ENCODE assay signal across 8 cellular contexts in genomic region chr17:41666708-41667279, GRCh38. TPM values are rescaled to one million over a fixed set of nuclear protein-coding genes. Genes with fewer than 3 reads are reported as not detected.
A peak's percentile ranks its signal among the peaks of the same experiment; 100 is the strongest.
DNase-seq lines count a peak whose midpoint lies in the region; ATAC-seq and TF ChIP-seq lines count a peak whose summit lies in the region.

No MANE protein-coding gene starts in this region.

- TF ChIP-seq POLR2A in lower leg skin (IDR thresholded peaks at IDR 0.05) = no peak

- DNase-seq in NK-92 treated with Interleukin-12 subunit alpha and Interleukin-12 subunit beta, amount 100 ng/mL, for 24 hours (lab: John Stamatoyannopoulos, UW) = peak; percentile 68
- no peak for DNase-seq in NK-92 (lab: John Stamatoyannopoulos, UW; ENCODE audit: unreplicated experiment)
- DNase-seq in NCI-H510A treated with DMSO at 0.1 percent for 48 hours (lab: John Stamatoyannopoulos, UW) = peak; percentile 93
- peak; percentile 88 for DNase-seq in activated CD4-positive, alpha-beta T cell treated with anti-CD3 and anti-CD28 coated beads, Interleukin-2, amount 50 U/mL, for 1 hour
- DNase-seq in dermis microvascular lymphatic vessel endothelial cell (ENCODE audit: low read depth in 2 of 2) = peak; percentile 41 to 70
- DNase-seq in lower leg skin (ENCODE audit: low spot score in 2 of 2) = peak; percentile 80 to 98
- peak; percentile 64 to 87 (median 78) for DNase-seq in stimulated activated CD4-positive, alpha-beta T cell treated with anti-CD3 and anti-CD28 coated beads, TNF-alpha, amount 100 ng/mL, for 1 hour (ENCODE audit: low read depth in 3 of 3, low spot score in 1 of 3)

- 0 to 2% methylated on average over 9 to 23 of the region's 23 CpGs for WGBS in lower leg skin, 2 donors

- intact Hi-C loops in lower leg skin (cut with DNase I; ENCODE audit: low total_unique reads) = loop anchor here (5.0 kb wide), 1 partner anchor 859 kb away; no protein-coding TSS in a partner anchor

- TF ChIP-seq CTCF in lower leg skin (IDR thresholded peaks at IDR 0.05) = peak in 1 of 3 donors; percentile 88

- no peak overlapping the region for H3K4me3 ChIP-seq in lower leg skin (ENCODE audit: low read depth, poor library complexity, severe bottlenecking)

- peak; percentile 54 for ATAC-seq in HG03280 (IDR thresholded peaks at IDR 0.05; ENCODE audit: unreplicated experiment)

RNA-seq across cellular contexts. Expression of gene EIF1, which starts 21.9 kb away (rescaled TPM):
- 43.6 and 66.6 TPM in 2 replicates for total RNA-seq in dermis microvascular lymphatic vessel endothelial cell
- total RNA-seq in lower leg skin = 100 to 1,000 TPM; 211 to 299 (median 249) TPM

RNA-seq across cellular contexts. Expression of gene KRT17, which starts 42.4 kb away (rescaled TPM):
- 0.25 and 0.39 TPM in 2 replicates for total RNA-seq in dermis microvascular lymphatic vessel endothelial cell
- 1,000 to 10,000 TPM in 2 of 4 donors, 100 to 1,000 TPM in 2; 474 to 1,574 (median 971) TPM for total RNA-seq in lower leg skin

RNA-seq across cellular contexts. Expression of gene GAST, which starts 45.3 kb away (rescaled TPM):
- total RNA-seq in dermis microvascular lymphatic vessel endothelial cell = not detected in 2 replicates
- not detected for total RNA-seq in lower leg skin

RNA-seq across cellular contexts. Expression of gene KRT16, which starts 54.2 kb away (rescaled TPM):
- total RNA-seq in dermis microvascular lymphatic vessel endothelial cell = not detected in 2 replicates
- total RNA-seq in lower leg skin = 100 to 1,000 TPM in 1 of 4 donors, 10 to 100 TPM in 3; 79.2 to 447 (median 81.8) TPM

Comparison
In these comparisons a context has a peak if more than half of its experiments do, and no peak if none do; other contexts are left out.
1. RNA of gene KRT17, which starts 42.4 kb away (total RNA-seq): 474 to 1,574 TPM in lower leg skin; 0.25 to 0.39 TPM in dermis microvascular lymphatic vessel endothelial cell; every median in the first group is over 100 times any median in the second.